1 cellular context compared by ENCODE assay signal in genomic region chr6:30654798-30655742, GRCh38.
TF ChIP-seq lines count a peak whose summit lies in the region.

No MANE protein-coding gene starts in this region.

TF ChIP-seq in HepG2, 621 proteins besides CTCF, POLR2A, EP300 and RAD21 (continued from another document and continues in another):
- TF ChIP-seq ZBTB40 (IDR thresholded peaks at IDR 0.05) (no peak), ZBTB40 (CRISPR knock-in tag; IDR thresholded peaks at IDR 0.05) (peak; percentile 60; the same call in 1 of the 2 replicates), ZNF207 (IDR thresholded peaks at IDR 0.05; ENCODE audit: borderline replicate concordance) (no peak), ZNF780A (CRISPR knock-in tag; IDR thresholded peaks at IDR 0.05) (0 out of 2 replicates have a peak, but pooled peaks have one; percentile 48), NFYC (CRISPR knock-in tag; IDR thresholded peaks at IDR 0.05) (0 out of 2 replicates have a peak, but pooled peaks have one; percentile 18), XBP1 (CRISPR knock-in tag; IDR thresholded peaks at IDR 0.05) (no peak), ZNF609 (CRISPR knock-in tag; IDR thresholded peaks at IDR 0.05; ENCODE audit: borderline replicate concordance) (peak; percentile 85; the same call in 1 of the 2 replicates), YEATS4 (CRISPR knock-in tag; IDR thresholded peaks at IDR 0.05; ENCODE audit: borderline replicate concordance) (peak; percentile 87), ZNF20 (CRISPR knock-in tag; IDR thresholded peaks at IDR 0.05) (no peak), ZFP36 (IDR thresholded peaks at IDR 0.05; ENCODE audit: borderline replicate concordance, low read depth, low read length, partially characterized antibody) (no peak), ZNF224 (CRISPR knock-in tag; IDR thresholded peaks at IDR 0.05) (no peak), ZNF749 (CRISPR knock-in tag; IDR thresholded peaks at IDR 0.05; ENCODE audit: borderline replicate concordance) (no peak), ZNF781 (CRISPR knock-in tag; IDR thresholded peaks at IDR 0.05; ENCODE audit: borderline replicate concordance, not compliant biosample characterization) (no peak), BHLHE40 (IDR thresholded peaks at IDR 0.05; ENCODE audit: low read length) (no peak), MTA1 (CRISPR knock-in tag; IDR thresholded peaks at IDR 0.05; ENCODE audit: borderline replicate concordance) (peak; percentile 99), DNMT1 (CRISPR knock-in tag; IDR thresholded peaks at IDR 0.05) (no peak), STAG1 (CRISPR knock-in tag; IDR thresholded peaks at IDR 0.05) (no peak; the same call in 1 of the 2 replicates), SPEN (CRISPR knock-in tag; IDR thresholded peaks at IDR 0.05; ENCODE audit: low read depth) (peak; percentile 84; the same call in 1 of the 2 replicates), GPN1 (CRISPR knock-in tag; IDR thresholded peaks at IDR 0.05; ENCODE audit: borderline replicate concordance) (no peak)
- TF ChIP-seq, protein P1, sequence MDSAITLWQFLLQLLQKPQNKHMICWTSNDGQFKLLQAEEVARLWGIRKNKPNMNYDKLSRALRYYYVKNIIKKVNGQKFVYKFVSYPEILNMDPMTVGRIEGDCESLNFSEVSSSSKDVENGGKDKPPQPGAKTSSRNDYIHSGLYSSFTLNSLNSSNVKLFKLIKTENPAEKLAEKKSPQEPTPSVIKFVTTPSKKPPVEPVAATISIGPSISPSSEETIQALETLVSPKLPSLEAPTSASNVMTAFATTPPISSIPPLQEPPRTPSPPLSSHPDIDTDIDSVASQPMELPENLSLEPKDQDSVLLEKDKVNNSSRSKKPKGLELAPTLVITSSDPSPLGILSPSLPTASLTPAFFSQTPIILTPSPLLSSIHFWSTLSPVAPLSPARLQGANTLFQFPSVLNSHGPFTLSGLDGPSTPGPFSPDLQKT (CRISPR knock-in tag; IDR thresholded peaks at IDR 0.05; ENCODE audit: borderline replicate concordance) = no peak
- TF ChIP-seq, protein P2, sequence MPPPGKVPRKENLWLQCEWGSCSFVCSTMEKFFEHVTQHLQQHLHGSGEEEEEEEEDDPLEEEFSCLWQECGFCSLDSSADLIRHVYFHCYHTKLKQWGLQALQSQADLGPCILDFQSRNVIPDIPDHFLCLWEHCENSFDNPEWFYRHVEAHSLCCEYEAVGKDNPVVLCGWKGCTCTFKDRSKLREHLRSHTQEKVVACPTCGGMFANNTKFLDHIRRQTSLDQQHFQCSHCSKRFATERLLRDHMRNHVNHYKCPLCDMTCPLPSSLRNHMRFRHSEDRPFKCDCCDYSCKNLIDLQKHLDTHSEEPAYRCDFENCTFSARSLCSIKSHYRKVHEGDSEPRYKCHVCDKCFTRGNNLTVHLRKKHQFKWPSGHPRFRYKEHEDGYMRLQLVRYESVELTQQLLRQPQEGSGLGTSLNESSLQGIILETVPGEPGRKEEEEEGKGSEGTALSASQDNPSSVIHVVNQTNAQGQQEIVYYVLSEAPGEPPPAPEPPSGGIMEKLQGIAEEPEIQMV (CRISPR knock-in tag; IDR thresholded peaks at IDR 0.05; ENCODE audit: low read depth) = peak; percentile 40
- TF ChIP-seq, protein P3, sequence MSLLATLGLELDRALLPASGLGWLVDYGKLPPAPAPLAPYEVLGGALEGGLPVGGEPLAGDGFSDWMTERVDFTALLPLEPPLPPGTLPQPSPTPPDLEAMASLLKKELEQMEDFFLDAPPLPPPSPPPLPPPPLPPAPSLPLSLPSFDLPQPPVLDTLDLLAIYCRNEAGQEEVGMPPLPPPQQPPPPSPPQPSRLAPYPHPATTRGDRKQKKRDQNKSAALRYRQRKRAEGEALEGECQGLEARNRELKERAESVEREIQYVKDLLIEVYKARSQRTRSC (CRISPR knock-in tag; IDR thresholded peaks at IDR 0.05; ENCODE audit: low read depth) = no peak
- TF ChIP-seq, protein P4, sequence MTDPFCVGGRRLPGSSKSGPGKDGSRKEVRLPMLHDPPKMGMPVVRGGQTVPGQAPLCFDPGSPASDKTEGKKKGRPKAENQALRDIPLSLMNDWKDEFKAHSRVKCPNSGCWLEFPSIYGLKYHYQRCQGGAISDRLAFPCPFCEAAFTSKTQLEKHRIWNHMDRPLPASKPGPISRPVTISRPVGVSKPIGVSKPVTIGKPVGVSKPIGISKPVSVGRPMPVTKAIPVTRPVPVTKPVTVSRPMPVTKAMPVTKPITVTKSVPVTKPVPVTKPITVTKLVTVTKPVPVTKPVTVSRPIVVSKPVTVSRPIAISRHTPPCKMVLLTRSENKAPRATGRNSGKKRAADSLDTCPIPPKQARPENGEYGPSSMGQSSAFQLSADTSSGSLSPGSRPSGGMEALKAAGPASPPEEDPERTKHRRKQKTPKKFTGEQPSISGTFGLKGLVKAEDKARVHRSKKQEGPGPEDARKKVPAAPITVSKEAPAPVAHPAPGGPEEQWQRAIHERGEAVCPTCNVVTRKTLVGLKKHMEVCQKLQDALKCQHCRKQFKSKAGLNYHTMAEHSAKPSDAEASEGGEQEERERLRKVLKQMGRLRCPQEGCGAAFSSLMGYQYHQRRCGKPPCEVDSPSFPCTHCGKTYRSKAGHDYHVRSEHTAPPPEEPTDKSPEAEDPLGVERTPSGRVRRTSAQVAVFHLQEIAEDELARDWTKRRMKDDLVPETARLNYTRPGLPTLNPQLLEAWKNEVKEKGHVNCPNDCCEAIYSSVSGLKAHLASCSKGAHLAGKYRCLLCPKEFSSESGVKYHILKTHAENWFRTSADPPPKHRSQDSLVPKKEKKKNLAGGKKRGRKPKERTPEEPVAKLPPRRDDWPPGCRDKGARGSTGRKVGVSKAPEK (CRISPR knock-in tag; IDR thresholded peaks at IDR 0.05; ENCODE audit: borderline replicate concordance) = no peak
- TF ChIP-seq, protein P5, sequence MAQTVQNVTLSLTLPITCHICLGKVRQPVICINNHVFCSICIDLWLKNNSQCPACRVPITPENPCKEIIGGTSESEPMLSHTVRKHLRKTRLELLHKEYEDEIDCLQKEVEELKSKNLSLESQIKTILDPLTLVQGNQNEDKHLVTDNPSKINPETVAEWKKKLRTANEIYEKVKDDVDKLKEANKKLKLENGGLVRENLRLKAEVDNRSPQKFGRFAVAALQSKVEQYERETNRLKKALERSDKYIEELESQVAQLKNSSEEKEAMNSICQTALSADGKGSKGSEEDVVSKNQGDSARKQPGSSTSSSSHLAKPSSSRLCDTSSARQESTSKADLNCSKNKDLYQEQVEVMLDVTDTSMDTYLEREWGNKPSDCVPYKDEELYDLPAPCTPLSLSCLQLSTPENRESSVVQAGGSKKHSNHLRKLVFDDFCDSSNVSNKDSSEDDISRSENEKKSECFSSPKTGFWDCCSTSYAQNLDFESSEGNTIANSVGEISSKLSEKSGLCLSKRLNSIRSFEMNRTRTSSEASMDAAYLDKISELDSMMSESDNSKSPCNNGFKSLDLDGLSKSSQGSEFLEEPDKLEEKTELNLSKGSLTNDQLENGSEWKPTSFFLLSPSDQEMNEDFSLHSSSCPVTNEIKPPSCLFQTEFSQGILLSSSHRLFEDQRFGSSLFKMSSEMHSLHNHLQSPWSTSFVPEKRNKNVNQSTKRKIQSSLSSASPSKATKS (CRISPR knock-in tag; IDR thresholded peaks at IDR 0.05) = no peak
- TF ChIP-seq, protein P6, sequence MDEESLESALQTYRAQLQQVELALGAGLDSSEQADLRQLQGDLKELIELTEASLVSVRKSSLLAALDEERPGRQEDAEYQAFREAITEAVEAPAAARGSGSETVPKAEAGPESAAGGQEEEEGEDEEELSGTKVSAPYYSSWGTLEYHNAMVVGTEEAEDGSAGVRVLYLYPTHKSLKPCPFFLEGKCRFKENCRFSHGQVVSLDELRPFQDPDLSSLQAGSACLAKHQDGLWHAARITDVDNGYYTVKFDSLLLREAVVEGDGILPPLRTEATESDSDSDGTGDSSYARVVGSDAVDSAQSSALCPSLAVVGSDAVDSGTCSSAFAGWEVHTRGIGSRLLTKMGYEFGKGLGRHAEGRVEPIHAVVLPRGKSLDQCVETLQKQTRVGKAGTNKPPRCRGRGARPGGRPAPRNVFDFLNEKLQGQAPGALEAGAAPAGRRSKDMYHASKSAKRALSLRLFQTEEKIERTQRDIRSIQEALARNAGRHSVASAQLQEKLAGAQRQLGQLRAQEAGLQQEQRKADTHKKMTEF (CRISPR knock-in tag; IDR thresholded peaks at IDR 0.05) = peak; percentile 95
- TF ChIP-seq, protein P7, sequence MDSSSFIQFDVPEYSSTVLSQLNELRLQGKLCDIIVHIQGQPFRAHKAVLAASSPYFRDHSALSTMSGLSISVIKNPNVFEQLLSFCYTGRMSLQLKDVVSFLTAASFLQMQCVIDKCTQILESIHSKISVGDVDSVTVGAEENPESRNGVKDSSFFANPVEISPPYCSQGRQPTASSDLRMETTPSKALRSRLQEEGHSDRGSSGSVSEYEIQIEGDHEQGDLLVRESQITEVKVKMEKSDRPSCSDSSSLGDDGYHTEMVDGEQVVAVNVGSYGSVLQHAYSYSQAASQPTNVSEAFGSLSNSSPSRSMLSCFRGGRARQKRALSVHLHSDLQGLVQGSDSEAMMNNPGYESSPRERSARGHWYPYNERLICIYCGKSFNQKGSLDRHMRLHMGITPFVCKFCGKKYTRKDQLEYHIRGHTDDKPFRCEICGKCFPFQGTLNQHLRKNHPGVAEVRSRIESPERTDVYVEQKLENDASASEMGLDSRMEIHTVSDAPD (CRISPR knock-in tag; IDR thresholded peaks at IDR 0.05) = peak; percentile 79; the same call in 1 of the 2 replicates
